ENCODE assay signal across 22 cellular contexts in genomic region chr6:153618371-153619328, GRCh38.
"Had no signal": no experiment of that assay in that cellular context is flagged by ENCODE, and none has a peak within 500 bp of the region (broad histone marks: within the 10 kb centered on the region; RNA-seq: fewer than 3 reads in every experiment).

No MANE protein-coding gene starts in this region.

- H3K36me3 ChIP-seq: ascending aorta, colonic mucosa, neural progenitor cell, ovary, spleen, WERI-Rb-1 had no signal

- H3K4me3 Mint-ChIP-seq: activated CD4-positive, alpha-beta T cell treated with anti-CD3 and anti-CD28 coated beads for 36 hours; activated CD8-positive, alpha-beta T cell treated with anti-CD3 and anti-CD28 coated beads for 36 hours; activated naive CD8-positive, alpha-beta T cell treated with anti-CD3 and anti-CD28 coated beads, Interleukin-2, amount 50 U/mL, for 24 hours; activated T-helper 1 cell treated with anti-CD3 and anti-CD28 coated beads, Interleukin-12 subunit alpha, Interleukin-12 subunit beta, Interleukin-2, Interleukin-4 antibody, amounts not matched to agents 30 ng/mL and 10 ng/mL and 1 ng/mL, durations not matched to agents 14 hours and 24 hours and 36 hours; neural progenitor cell; stimulated activated naive B cell treated with anti-CD40 and anti-IgM and Interleukin-4, amounts not matched to agents 10 μg/mL and 1 μg/mL and 100 μg/mL, for 72 hours; T-cell had no signal

- H3K4me1 Mint-ChIP-seq: activated CD4-positive, alpha-beta T cell treated with anti-CD3 and anti-CD28 coated beads for 36 hours; activated naive CD8-positive, alpha-beta T cell treated with anti-CD3 and anti-CD28 coated beads, Interleukin-2, amount 50 U/mL, for 24 hours; stimulated activated naive B cell treated with anti-CD40 and anti-IgM and Interleukin-4, amounts not matched to agents 10 μg/mL and 1 μg/mL and 100 μg/mL, for 72 hours; T-cell had no signal

- H3K27me3 Mint-ChIP-seq: activated CD4-positive, alpha-beta T cell treated with anti-CD3 and anti-CD28 coated beads for 36 hours; activated CD8-positive, alpha-beta T cell treated with anti-CD3 and anti-CD28 coated beads for 36 hours; activated naive CD8-positive, alpha-beta T cell treated with anti-CD3 and anti-CD28 coated beads, Interleukin-2, amount 50 U/mL, for 24 hours; stimulated activated naive B cell treated with anti-CD40 and anti-IgM and Interleukin-4, amounts not matched to agents 10 μg/mL and 1 μg/mL and 100 μg/mL, for 72 hours; T-cell had no signal

- H3K4me2 ChIP-seq: neural progenitor cell had no signal

- H3K9me3 ChIP-seq: ascending aorta, colonic mucosa, ovary, spleen had no signal

- H3K27ac Mint-ChIP-seq: activated CD4-positive, alpha-beta T cell treated with anti-CD3 and anti-CD28 coated beads for 36 hours; activated CD8-positive, alpha-beta T cell treated with anti-CD3 and anti-CD28 coated beads for 36 hours; activated naive CD8-positive, alpha-beta T cell treated with anti-CD3 and anti-CD28 coated beads, Interleukin-2, amount 50 U/mL, for 24 hours; activated T-helper 1 cell treated with anti-CD3 and anti-CD28 coated beads, Interleukin-12 subunit alpha, Interleukin-12 subunit beta, Interleukin-2, Interleukin-4 antibody, amounts not matched to agents 30 ng/mL and 10 ng/mL and 1 ng/mL, durations not matched to agents 14 hours and 24 hours and 36 hours; neural progenitor cell; stimulated activated naive B cell treated with anti-CD40 and anti-IgM and Interleukin-4, amounts not matched to agents 10 μg/mL and 1 μg/mL and 100 μg/mL, for 72 hours; T-cell had no signal

- H3K9me3 Mint-ChIP-seq: activated CD8-positive, alpha-beta T cell treated with anti-CD3 and anti-CD28 coated beads for 36 hours; activated naive CD8-positive, alpha-beta T cell treated with anti-CD3 and anti-CD28 coated beads, Interleukin-2, amount 50 U/mL, for 24 hours; activated T-helper 1 cell treated with anti-CD3 and anti-CD28 coated beads, Interleukin-12 subunit alpha, Interleukin-12 subunit beta, Interleukin-2, Interleukin-4 antibody, amounts not matched to agents 30 ng/mL and 10 ng/mL and 1 ng/mL, durations not matched to agents 14 hours and 24 hours and 36 hours; neural progenitor cell; stimulated activated naive B cell treated with anti-CD40 and anti-IgM and Interleukin-4, amounts not matched to agents 10 μg/mL and 1 μg/mL and 100 μg/mL, for 72 hours; T-cell had no signal

- H3K4me1 ChIP-seq: colonic mucosa, neural progenitor cell, spleen had no signal

- H3K27me3 ChIP-seq: ascending aorta, colonic mucosa, neural progenitor cell, ovary, spleen had no signal

- DNase-seq: activated CD4-positive, alpha-beta T cell treated with anti-CD3 and anti-CD28 coated beads for 36 hours; activated CD8-positive, alpha-beta memory T cell treated with anti-CD3 and anti-CD28 coated beads, Interleukin-2, amount 50 U/mL, for 4 hours; activated CD8-positive, alpha-beta T cell treated with anti-CD3 and anti-CD28 coated beads for 36 hours; activated naive CD4-positive, alpha-beta T cell; activated naive CD8-positive, alpha-beta T cell treated with anti-CD3 and anti-CD28 coated beads, Interleukin-2, amount 50 U/mL, for 24 hours; caudate nucleus; colonic mucosa; effector memory CD4-positive, alpha-beta T cell; hypothalamus; left colon; mammary epithelial cell; ovary; spleen; stimulated activated CD4-positive, alpha-beta T cell treated with anti-CD3 and anti-CD28 coated beads, Interleukin-2, amount 100 ng/mL, for 24 hours; stimulated activated naive B cell treated with anti-CD40 and anti-IgM and Interleukin-4, amounts not matched to agents 10 μg/mL and 1 μg/mL and 100 μg/mL, for 72 hours; T-cell; T1000; WERI-Rb-1 had no signal

- H3K4me3 ChIP-seq: ascending aorta, colonic mucosa, neural progenitor cell, ovary, SK-N-MC, spleen had no signal

- H3K9ac ChIP-seq: neural progenitor cell had no signal

- ATAC-seq: activated CD4-positive, alpha-beta T cell treated with anti-CD3 and anti-CD28 coated beads for 36 hours; activated CD8-positive, alpha-beta T cell treated with anti-CD3 and anti-CD28 coated beads for 36 hours; activated naive CD8-positive, alpha-beta T cell treated with anti-CD3 and anti-CD28 coated beads, Interleukin-2, amount 50 U/mL, for 24 hours; left colon; stimulated activated naive B cell treated with anti-CD40 and anti-IgM and Interleukin-4, amounts not matched to agents 10 μg/mL and 1 μg/mL and 100 μg/mL, for 72 hours; T-cell had no signal

- H3K36me3 Mint-ChIP-seq: neural progenitor cell; stimulated activated naive B cell treated with anti-CD40 and anti-IgM and Interleukin-4, amounts not matched to agents 10 μg/mL and 1 μg/mL and 100 μg/mL, for 72 hours; T-cell had no signal

- H2AFZ ChIP-seq: neural progenitor cell had no signal

- H3K27ac ChIP-seq: colonic mucosa, neural progenitor cell, ovary, SK-N-MC, spleen, WERI-Rb-1 had no signal
